31 cellular contexts compared by ENCODE assay signal in the genomic region with DNA sequence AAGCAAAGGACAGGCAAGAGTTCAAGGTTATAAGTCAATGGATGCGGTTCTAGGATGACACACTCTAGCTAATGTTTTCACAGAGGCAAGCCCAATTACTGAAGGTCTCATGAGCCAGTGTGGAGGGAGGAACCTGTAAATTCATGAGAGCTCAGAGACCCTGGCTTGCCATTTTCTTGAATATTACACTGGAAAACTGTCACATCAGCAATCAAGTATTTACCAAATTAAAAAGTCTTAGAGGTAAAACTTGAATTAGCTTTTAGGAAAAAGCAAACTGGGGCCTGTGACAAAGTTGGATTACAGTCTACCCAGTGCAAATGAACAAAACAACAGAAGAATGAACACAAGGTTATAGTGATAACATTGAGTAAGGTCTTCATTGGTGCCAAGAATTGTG.
"Had no signal": no experiment of that assay in that cellular context is flagged by ENCODE, and none has a peak within 500 bp of the region (broad histone marks: within the 10 kb centered on the region; RNA-seq: fewer than 3 reads in every experiment).

No MANE protein-coding gene starts in this region.

- H3K4me1 ChIP-seq: adrenal gland, body of pancreas, breast epithelium had no signal

- H3K9me3 ChIP-seq: adrenal gland, body of pancreas, breast epithelium had no signal

- H3K36me3 ChIP-seq: adrenal gland, brain microvascular endothelial cell, breast epithelium had no signal

- H3K27ac ChIP-seq: adrenal gland, body of pancreas, brain microvascular endothelial cell, breast epithelium, VCaP had no signal

- H3K27me3 ChIP-seq: adrenal gland, body of pancreas, brain microvascular endothelial cell, breast epithelium had no signal

- H3K4me3 ChIP-seq: adrenal gland, body of pancreas, breast epithelium had no signal

- FAIRE-seq: astrocyte, colon, TTC549 had no signal

- ATAC-seq: activated CD8-positive, alpha-beta T cell treated with anti-CD3 and anti-CD28 coated beads for 36 hours; activated T-cell treated with anti-CD3 and anti-CD28 coated beads, Interleukin-2, amount 50 U/mL, for 4 hours; activated T-cell treated with anti-CD3 and anti-CD28 coated beads, Interleukin-2, amount 50 U/mL, for 72 hours; activated T-helper 17 cell treated with anti-CD3 and anti-CD28 coated beads, Interleukin-2, amount 50 U/mL, for 72 hours; body of pancreas had no signal

- DNase-seq: activated B cell treated with CpG ODN at 0.5 μM for 24 hours; activated CD4-positive, alpha-beta memory T cell treated with anti-CD3 and anti-CD28 coated beads for 36 hours; activated CD4-positive, alpha-beta T cell treated with anti-CD3 and anti-CD28 coated beads for 4 hours; activated CD4-positive, alpha-beta T cell treated with anti-CD3 and anti-CD28 coated beads, Interleukin-2, amount 10 ng/mL, durations not matched to agents 24 days and 14 days; activated CD4-positive, alpha-beta T cell treated with anti-CD3 and anti-CD28 coated beads, Interleukin-2, amount 50 U/mL, for 1 hour; activated CD4-positive, alpha-beta T cell treated with anti-CD3 and anti-CD28 coated beads, Interleukin-2, amount 50 U/mL, for 4 hours; activated CD4-positive, CD25-positive, alpha-beta regulatory T cell treated with anti-CD3 and anti-CD28 coated beads, Interleukin-2, amount 50 U/mL, for 72 hours; activated CD8-positive, alpha-beta memory T cell treated with anti-CD3 and anti-CD28 coated beads, Interleukin-2, amount 50 U/mL, for 4 hours; activated CD8-positive, alpha-beta T cell treated with anti-CD3 and anti-CD28 coated beads for 36 hours; activated effector memory CD4-positive, alpha-beta T cell treated with anti-CD3 and anti-CD28 coated beads, Interleukin-2, amount 50 U/mL, for 16 hours; activated gamma-delta T cell treated with Interleukin-2 at 50 U/mL for 16 hours; activated naive CD4-positive, alpha-beta T cell; activated naive CD4-positive, alpha-beta T cell treated with anti-CD3 and anti-CD28 coated beads, Interleukin-2, amount 10 ng/mL, durations not matched to agents 7 days and 5 days; activated T-cell treated with anti-CD3 and anti-CD28 coated beads for 4 hours; activated T-cell treated with anti-CD3 and anti-CD28 coated beads, Interleukin-2, amount 50 U/mL, for 1 hour; activated T-cell treated with anti-CD3 and anti-CD28 coated beads, Interleukin-2, amount 50 U/mL, for 4 hours; activated T-cell treated with anti-CD3 and anti-CD28 coated beads, Interleukin-2, amount 50 U/mL, for 72 hours; adrenal gland; amniotic stem cell; aorta; body of pancreas; brain microvascular endothelial cell; central memory CD4-positive, alpha-beta T cell; T-helper 2 cell; T-helper 9 cell had no signal
